ENCODE assay signal across 1 cellular context in genomic region chr3:17850448-17850847, GRCh38.
TF ChIP-seq lines count a peak whose summit lies in the region.

No MANE protein-coding gene starts in this region.

TF ChIP-seq in K562, 482 proteins besides CTCF, POLR2A, EP300 and RAD21:
- TF ChIP-seq HBP1 (CRISPR knock-in tag; IDR thresholded peaks at IDR 0.05) (no peak), CEBPG (CRISPR knock-in tag; IDR thresholded peaks at IDR 0.05) (no peak), CEBPG (tag; conservative IDR thresholded peaks at IDR 0.05 in 1 of 2, IDR thresholded peaks at IDR 0.05 in 1 of 2) (peak; percentile 88 to 96), ZNF408 (CRISPR knock-in tag; IDR thresholded peaks at IDR 0.05; ENCODE audit: low read depth) (no peak), MAFG (tag; conservative IDR thresholded peaks at IDR 0.05) (peak; percentile 43; the same call in 1 of the 2 replicates), HDAC3 (IDR thresholded peaks at IDR 0.05; ENCODE audit: borderline replicate concordance, partially characterized antibody) (no peak), SIX5 (IDR thresholded peaks at IDR 0.05; ENCODE audit: borderline replicate concordance in 1 of 2, insufficient read depth in 1 of 2, low read depth in 1 of 2, low read length in 2 of 2) (no peak), CHD4 (IDR thresholded peaks at IDR 0.05; ENCODE audit: insufficient read depth, insufficient replicate concordance, low read depth, low read length, poor library complexity, severe bottlenecking) (no peak), DDX20 (tag; IDR thresholded peaks at IDR 0.05; ENCODE audit: low read depth) (no peak), TEAD1 (CRISPR knock-in tag; IDR thresholded peaks at IDR 0.05) (0 out of 4 replicates have a peak, but pooled peaks of 1 of the 2 experiments have one; percentile 25), ILK (tag; IDR thresholded peaks at IDR 0.05; ENCODE audit: borderline replicate concordance, low read depth) (no peak), ZNF76 (CRISPR knock-in tag; IDR thresholded peaks at IDR 0.05; ENCODE audit: borderline replicate concordance) (no peak), USF2 (CRISPR knock-in tag; IDR thresholded peaks at IDR 0.05) (no peak), EHMT2 (IDR thresholded peaks at IDR 0.05) (0 out of 2 replicates have a peak, but pooled peaks have one; percentile 12), TRIM24 (IDR thresholded peaks at IDR 0.05) (peak in 1 of 2 experiments; percentile 30; a peak in 1 of 4 replicates), ZNF407 (IDR thresholded peaks at IDR 0.05; ENCODE audit: low read depth) (no peak), ZKSCAN1 (IDR thresholded peaks at IDR 0.05; ENCODE audit: low read depth, low read length) (no peak), ZKSCAN3 (CRISPR knock-in tag; IDR thresholded peaks at IDR 0.05) (peak; percentile 85), CTBP1 (IDR thresholded peaks at IDR 0.05; ENCODE audit: borderline replicate concordance) (peak; percentile 57), CEBPB (tag; IDR thresholded peaks at IDR 0.05) (peak; percentile 98), RCOR1 (IDR thresholded peaks at IDR 0.05; ENCODE audit: borderline replicate concordance in 1 of 2, low read depth in 2 of 2, low read length in 2 of 2) (peak in 1 of 2 experiments; percentile 13; a peak in 1 of 4 replicates), SPI1 (IDR thresholded peaks at IDR 0.05; ENCODE audit: borderline replicate concordance, low read depth, low read length) (0 out of 2 replicates have a peak, but pooled peaks have one; percentile 13), PBX2 (CRISPR knock-in tag; IDR thresholded peaks at IDR 0.05; ENCODE audit: low read depth) (no peak), PBX2 (tag; conservative IDR thresholded peaks at IDR 0.05; ENCODE audit: low read depth) (peak; percentile 63), TOE1 (IDR thresholded peaks at IDR 0.05; ENCODE audit: borderline replicate concordance) (no peak), TOE1 (CRISPR knock-in tag; IDR thresholded peaks at IDR 0.05; ENCODE audit: borderline replicate concordance, low read depth) (no peak), MEIS2 (IDR thresholded peaks at IDR 0.05; ENCODE audit: partially characterized antibody) (peak; percentile 26), SRF (CRISPR knock-in tag; IDR thresholded peaks at IDR 0.05) (peak in 1 of 2 experiments; percentile 27; a peak in 1 of 4 replicates), ARNT (IDR thresholded peaks at IDR 0.05) (no peak)
TF ChIP-seq in K562: peak in this region for 13.
